Comparison of ENCODE assay signal across 1 cellular context in the genomic region with DNA sequence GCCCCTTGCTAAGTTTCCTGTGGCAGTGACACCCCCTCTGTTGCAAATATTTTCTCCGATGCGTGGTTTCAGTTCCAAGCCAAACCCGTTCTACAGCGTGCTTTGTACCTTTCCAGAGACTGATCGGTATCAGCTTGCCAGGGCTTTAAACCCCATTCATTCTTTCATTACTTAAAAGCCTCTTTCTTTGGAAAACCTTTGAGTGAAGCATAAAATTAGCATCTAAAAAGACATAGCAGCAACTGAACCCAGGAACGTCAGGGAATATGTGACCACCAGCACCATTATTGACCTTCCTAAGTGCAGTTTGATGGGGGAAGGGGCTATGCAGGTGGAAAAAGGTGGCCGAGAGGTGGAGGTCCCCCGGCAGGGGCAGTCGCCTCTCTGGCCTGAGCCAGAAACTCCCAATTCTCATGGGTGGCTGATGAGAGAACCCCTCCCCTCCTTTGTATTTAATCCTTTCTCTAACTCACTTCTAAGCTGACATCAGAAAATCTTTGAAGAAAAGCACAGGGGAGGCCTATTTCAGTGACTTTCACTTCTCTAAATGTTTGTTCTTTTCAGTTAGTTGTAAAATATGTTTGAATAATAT.
TF ChIP-seq lines count a peak whose summit lies in the region.

No MANE protein-coding gene starts in this region.

TF ChIP-seq in GM12878, 131 proteins besides CTCF, POLR2A, EP300 and RAD21 (continued from another document and continues in another):
- TF ChIP-seq, protein P1, sequence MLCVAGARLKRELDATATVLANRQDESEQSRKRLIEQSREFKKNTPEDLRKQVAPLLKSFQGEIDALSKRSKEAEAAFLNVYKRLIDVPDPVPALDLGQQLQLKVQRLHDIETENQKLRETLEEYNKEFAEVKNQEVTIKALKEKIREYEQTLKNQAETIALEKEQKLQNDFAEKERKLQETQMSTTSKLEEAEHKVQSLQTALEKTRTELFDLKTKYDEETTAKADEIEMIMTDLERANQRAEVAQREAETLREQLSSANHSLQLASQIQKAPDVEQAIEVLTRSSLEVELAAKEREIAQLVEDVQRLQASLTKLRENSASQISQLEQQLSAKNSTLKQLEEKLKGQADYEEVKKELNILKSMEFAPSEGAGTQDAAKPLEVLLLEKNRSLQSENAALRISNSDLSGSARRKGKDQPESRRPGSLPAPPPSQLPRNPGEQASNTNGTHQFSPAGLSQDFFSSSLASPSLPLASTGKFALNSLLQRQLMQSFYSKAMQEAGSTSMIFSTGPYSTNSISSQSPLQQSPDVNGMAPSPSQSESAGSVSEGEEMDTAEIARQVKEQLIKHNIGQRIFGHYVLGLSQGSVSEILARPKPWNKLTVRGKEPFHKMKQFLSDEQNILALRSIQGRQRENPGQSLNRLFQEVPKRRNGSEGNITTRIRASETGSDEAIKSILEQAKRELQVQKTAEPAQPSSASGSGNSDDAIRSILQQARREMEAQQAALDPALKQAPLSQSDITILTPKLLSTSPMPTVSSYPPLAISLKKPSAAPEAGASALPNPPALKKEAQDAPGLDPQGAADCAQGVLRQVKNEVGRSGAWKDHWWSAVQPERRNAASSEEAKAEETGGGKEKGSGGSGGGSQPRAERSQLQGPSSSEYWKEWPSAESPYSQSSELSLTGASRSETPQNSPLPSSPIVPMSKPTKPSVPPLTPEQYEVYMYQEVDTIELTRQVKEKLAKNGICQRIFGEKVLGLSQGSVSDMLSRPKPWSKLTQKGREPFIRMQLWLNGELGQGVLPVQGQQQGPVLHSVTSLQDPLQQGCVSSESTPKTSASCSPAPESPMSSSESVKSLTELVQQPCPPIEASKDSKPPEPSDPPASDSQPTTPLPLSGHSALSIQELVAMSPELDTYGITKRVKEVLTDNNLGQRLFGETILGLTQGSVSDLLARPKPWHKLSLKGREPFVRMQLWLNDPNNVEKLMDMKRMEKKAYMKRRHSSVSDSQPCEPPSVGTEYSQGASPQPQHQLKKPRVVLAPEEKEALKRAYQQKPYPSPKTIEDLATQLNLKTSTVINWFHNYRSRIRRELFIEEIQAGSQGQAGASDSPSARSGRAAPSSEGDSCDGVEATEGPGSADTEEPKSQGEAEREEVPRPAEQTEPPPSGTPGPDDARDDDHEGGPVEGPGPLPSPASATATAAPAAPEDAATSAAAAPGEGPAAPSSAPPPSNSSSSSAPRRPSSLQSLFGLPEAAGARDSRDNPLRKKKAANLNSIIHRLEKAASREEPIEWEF (IDR thresholded peaks at IDR 0.05; ENCODE audit: insufficient replicate concordance, low read depth, low read length), result peak; percentile 44
- no peak for TF ChIP-seq SIX5 (IDR thresholded peaks at IDR 0.05; ENCODE audit: low read depth, low read length, severe bottlenecking)
- TF ChIP-seq ASH2L (IDR thresholded peaks at IDR 0.05; ENCODE audit: borderline replicate concordance, low read depth), result peak; percentile 90; the same call in 1 of the 2 replicates
- TF ChIP-seq MYB (IDR thresholded peaks at IDR 0.05; ENCODE audit: borderline replicate concordance, low read depth, low read length), result 0 out of 2 replicates have a peak, but pooled peaks have one; percentile 38
- 0 out of 2 replicates have a peak, but pooled peaks have one; percentile 28 for TF ChIP-seq CBFB (IDR thresholded peaks at IDR 0.05; ENCODE audit: low read depth)
- no peak for TF ChIP-seq CREB1 (IDR thresholded peaks at IDR 0.05; ENCODE audit: low read depth)
- TF ChIP-seq FOXM1 (IDR thresholded peaks at IDR 0.05; ENCODE audit: low read depth, low read length), result no peak; the same call in 1 of the 2 replicates
- TF ChIP-seq ETV6 (conservative IDR thresholded peaks at IDR 0.05 in 1 of 2, IDR thresholded peaks at IDR 0.05 in 1 of 2; ENCODE audit: borderline replicate concordance in 1 of 2, low read depth in 1 of 2), result no peak
- TF ChIP-seq IKZF2 (IDR thresholded peaks at IDR 0.05), result peak in 1 of 2 experiments; percentile 29; a peak in 2 of 4 replicates
- TF ChIP-seq, protein P2, sequence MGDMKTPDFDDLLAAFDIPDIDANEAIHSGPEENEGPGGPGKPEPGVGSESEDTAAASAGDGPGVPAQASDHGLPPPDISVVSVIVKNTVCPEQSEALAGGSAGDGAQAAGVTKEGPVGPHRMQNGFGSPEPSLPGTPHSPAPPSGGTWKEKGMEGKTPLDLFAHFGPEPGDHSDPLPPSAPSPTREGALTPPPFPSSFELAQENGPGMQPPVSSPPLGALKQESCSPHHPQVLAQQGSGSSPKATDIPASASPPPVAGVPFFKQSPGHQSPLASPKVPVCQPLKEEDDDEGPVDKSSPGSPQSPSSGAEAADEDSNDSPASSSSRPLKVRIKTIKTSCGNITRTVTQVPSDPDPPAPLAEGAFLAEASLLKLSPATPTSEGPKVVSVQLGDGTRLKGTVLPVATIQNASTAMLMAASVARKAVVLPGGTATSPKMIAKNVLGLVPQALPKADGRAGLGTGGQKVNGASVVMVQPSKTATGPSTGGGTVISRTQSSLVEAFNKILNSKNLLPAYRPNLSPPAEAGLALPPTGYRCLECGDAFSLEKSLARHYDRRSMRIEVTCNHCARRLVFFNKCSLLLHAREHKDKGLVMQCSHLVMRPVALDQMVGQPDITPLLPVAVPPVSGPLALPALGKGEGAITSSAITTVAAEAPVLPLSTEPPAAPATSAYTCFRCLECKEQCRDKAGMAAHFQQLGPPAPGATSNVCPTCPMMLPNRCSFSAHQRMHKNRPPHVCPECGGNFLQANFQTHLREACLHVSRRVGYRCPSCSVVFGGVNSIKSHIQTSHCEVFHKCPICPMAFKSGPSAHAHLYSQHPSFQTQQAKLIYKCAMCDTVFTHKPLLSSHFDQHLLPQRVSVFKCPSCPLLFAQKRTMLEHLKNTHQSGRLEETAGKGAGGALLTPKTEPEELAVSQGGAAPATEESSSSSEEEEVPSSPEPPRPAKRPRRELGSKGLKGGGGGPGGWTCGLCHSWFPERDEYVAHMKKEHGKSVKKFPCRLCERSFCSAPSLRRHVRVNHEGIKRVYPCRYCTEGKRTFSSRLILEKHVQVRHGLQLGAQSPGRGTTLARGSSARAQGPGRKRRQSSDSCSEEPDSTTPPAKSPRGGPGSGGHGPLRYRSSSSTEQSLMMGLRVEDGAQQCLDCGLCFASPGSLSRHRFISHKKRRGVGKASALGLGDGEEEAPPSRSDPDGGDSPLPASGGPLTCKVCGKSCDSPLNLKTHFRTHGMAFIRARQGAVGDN (IDR thresholded peaks at IDR 0.05), result peak; percentile 30; the same call in 1 of the 2 replicates
- no peak for TF ChIP-seq PAX5 (IDR thresholded peaks at IDR 0.05; ENCODE audit: borderline replicate concordance, low read depth, low read length)
- peak; percentile 85; the same call in 1 of the 2 replicates for TF ChIP-seq DPF2 (IDR thresholded peaks at IDR 0.05)
- peak; percentile 52; the same call in 1 of the 2 replicates for TF ChIP-seq NBN (IDR thresholded peaks at IDR 0.05)
- TF ChIP-seq ZNF207 (IDR thresholded peaks at IDR 0.05; ENCODE audit: borderline replicate concordance), result peak; percentile 67; the same call in 1 of the 2 replicates
- TF ChIP-seq EGR1 (IDR thresholded peaks at IDR 0.05; ENCODE audit: borderline replicate concordance in 1 of 2, low read depth in 2 of 2, low read length in 2 of 2), result no peak
- TF ChIP-seq, protein P3, sequence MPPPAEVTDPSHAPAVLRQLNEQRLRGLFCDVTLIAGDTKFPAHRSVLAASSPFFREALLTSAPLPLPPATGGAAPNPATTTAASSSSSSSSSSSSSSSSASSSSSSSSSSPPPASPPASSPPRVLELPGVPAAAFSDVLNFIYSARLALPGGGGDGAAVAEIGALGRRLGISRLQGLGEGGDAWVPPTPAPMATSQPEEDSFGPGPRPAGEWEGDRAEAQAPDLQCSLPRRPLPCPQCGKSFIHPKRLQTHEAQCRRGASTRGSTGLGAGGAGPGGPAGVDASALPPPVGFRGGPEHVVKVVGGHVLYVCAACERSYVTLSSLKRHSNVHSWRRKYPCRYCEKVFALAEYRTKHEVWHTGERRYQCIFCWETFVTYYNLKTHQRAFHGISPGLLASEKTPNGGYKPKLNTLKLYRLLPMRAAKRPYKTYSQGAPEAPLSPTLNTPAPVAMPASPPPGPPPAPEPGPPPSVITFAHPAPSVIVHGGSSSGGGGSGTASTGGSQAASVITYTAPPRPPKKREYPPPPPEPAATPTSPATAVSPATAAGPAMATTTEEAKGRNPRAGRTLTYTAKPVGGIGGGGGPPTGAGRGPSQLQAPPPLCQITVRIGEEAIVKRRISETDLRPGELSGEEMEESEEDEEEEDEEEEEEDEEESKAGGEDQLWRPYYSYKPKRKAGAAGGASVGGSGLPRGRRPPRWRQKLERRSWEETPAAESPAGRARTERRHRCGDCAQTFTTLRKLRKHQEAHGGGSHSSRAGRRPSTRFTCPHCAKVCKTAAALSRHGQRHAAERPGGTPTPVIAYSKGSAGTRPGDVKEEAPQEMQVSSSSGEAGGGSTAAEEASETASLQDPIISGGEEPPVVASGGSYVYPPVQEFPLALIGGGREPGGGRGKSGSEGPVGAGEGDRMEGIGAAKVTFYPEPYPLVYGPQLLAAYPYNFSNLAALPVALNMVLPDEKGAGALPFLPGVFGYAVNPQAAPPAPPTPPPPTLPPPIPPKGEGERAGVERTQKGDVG (CRISPR knock-in tag; IDR thresholded peaks at IDR 0.05), result peak; percentile 7; the same call in 1 of the 2 replicates
- TF ChIP-seq CREM (IDR thresholded peaks at IDR 0.05; ENCODE audit: low read depth), result peak; percentile 14; the same call in 1 of the 2 replicates
- no peak for TF ChIP-seq NR2C2 (IDR thresholded peaks at IDR 0.05; ENCODE audit: borderline replicate concordance, control insufficient read depth, insufficient read length, low read depth)
- peak; percentile 83 for TF ChIP-seq MEF2B (IDR thresholded peaks at IDR 0.05; ENCODE audit: partially characterized antibody, poor library complexity, severe bottlenecking)
- TF ChIP-seq, protein P4, sequence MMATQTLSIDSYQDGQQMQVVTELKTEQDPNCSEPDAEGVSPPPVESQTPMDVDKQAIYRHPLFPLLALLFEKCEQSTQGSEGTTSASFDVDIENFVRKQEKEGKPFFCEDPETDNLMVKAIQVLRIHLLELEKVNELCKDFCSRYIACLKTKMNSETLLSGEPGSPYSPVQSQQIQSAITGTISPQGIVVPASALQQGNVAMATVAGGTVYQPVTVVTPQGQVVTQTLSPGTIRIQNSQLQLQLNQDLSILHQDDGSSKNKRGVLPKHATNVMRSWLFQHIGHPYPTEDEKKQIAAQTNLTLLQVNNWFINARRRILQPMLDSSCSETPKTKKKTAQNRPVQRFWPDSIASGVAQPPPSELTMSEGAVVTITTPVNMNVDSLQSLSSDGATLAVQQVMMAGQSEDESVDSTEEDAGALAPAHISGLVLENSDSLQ (IDR thresholded peaks at IDR 0.05), result no peak
- no peak for TF ChIP-seq GABPA (IDR thresholded peaks at IDR 0.05; ENCODE audit: low read depth)
- TF ChIP-seq MEF2A (IDR thresholded peaks at IDR 0.05; ENCODE audit: insufficient read depth, low read depth, low read length), result peak; percentile 71
- TF ChIP-seq TCF12 (IDR thresholded peaks at IDR 0.05; ENCODE audit: low read depth, low read length), result 0 out of 2 replicates have a peak, but pooled peaks have one; percentile 20
- peak; percentile 7; the same call in 1 of the 2 replicates for TF ChIP-seq SMC3 (IDR thresholded peaks at IDR 0.05; ENCODE audit: borderline replicate concordance, low read length)
- peak; percentile 43; the same call in 1 of the 2 replicates for TF ChIP-seq HDGF (IDR thresholded peaks at IDR 0.05)
- no peak for TF ChIP-seq BCL11A (IDR thresholded peaks at IDR 0.05; ENCODE audit: low read depth, low read length)
- 0 out of 2 replicates have a peak, but pooled peaks have one; percentile 1 for TF ChIP-seq SMAD5 (IDR thresholded peaks at IDR 0.05; ENCODE audit: low read depth)
- TF ChIP-seq ZNF24 (IDR thresholded peaks at IDR 0.05), result peak; percentile 12; the same call in 1 of the 2 replicates
- peak; percentile 91 for TF ChIP-seq SPI1 (IDR thresholded peaks at IDR 0.05; ENCODE audit: borderline replicate concordance, insufficient read depth, low read depth, low read length)
- TF ChIP-seq NFIC (IDR thresholded peaks at IDR 0.05; ENCODE audit: low read depth, low read length), result peak; percentile 61; the same call in 1 of the 2 replicates
- peak; percentile 47; the same call in 1 of the 2 replicates for TF ChIP-seq GATAD2B (conservative IDR thresholded peaks at IDR 0.05; ENCODE audit: low read depth)
- TF ChIP-seq IKZF1 (conservative IDR thresholded peaks at IDR 0.05), result 0 out of 2 replicates have a peak, but pooled peaks have one; percentile 50
- TF ChIP-seq NR2F1 (conservative IDR thresholded peaks at IDR 0.05), result 0 out of 2 replicates have a peak, but pooled peaks have one; percentile 11
- TF ChIP-seq, protein P5, sequence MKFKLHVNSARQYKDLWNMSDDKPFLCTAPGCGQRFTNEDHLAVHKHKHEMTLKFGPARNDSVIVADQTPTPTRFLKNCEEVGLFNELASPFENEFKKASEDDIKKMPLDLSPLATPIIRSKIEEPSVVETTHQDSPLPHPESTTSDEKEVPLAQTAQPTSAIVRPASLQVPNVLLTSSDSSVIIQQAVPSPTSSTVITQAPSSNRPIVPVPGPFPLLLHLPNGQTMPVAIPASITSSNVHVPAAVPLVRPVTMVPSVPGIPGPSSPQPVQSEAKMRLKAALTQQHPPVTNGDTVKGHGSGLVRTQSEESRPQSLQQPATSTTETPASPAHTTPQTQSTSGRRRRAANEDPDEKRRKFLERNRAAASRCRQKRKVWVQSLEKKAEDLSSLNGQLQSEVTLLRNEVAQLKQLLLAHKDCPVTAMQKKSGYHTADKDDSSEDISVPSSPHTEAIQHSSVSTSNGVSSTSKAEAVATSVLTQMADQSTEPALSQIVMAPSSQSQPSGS (IDR thresholded peaks at IDR 0.05; ENCODE audit: low read length), result peak; percentile 48; the same call in 1 of the 2 replicates
- TF ChIP-seq YBX1 (IDR thresholded peaks at IDR 0.05), result no peak
- no peak for TF ChIP-seq PAX8 (IDR thresholded peaks at IDR 0.05)
- TF ChIP-seq SUPT20H (IDR thresholded peaks at IDR 0.05; ENCODE audit: borderline replicate concordance, control insufficient read depth, low read depth, low read length), result no peak
- TF ChIP-seq MTA2 (IDR thresholded peaks at IDR 0.05; ENCODE audit: low read depth), result peak; percentile 48; the same call in 1 of the 2 replicates
- TF ChIP-seq, protein P6, sequence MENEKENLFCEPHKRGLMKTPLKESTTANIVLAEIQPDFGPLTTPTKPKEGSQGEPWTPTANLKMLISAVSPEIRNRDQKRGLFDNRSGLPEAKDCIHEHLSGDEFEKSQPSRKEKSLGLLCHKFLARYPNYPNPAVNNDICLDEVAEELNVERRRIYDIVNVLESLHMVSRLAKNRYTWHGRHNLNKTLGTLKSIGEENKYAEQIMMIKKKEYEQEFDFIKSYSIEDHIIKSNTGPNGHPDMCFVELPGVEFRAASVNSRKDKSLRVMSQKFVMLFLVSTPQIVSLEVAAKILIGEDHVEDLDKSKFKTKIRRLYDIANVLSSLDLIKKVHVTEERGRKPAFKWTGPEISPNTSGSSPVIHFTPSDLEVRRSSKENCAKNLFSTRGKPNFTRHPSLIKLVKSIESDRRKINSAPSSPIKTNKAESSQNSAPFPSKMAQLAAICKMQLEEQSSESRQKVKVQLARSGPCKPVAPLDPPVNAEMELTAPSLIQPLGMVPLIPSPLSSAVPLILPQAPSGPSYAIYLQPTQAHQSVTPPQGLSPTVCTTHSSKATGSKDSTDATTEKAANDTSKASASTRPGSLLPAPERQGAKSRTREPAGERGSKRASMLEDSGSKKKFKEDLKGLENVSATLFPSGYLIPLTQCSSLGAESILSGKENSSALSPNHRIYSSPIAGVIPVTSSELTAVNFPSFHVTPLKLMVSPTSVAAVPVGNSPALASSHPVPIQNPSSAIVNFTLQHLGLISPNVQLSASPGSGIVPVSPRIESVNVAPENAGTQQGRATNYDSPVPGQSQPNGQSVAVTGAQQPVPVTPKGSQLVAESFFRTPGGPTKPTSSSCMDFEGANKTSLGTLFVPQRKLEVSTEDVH (IDR thresholded peaks at IDR 0.05; ENCODE audit: low read depth, partially characterized antibody), result no peak
